8 cellular contexts compared by ENCODE assay signal in the genomic region with DNA sequence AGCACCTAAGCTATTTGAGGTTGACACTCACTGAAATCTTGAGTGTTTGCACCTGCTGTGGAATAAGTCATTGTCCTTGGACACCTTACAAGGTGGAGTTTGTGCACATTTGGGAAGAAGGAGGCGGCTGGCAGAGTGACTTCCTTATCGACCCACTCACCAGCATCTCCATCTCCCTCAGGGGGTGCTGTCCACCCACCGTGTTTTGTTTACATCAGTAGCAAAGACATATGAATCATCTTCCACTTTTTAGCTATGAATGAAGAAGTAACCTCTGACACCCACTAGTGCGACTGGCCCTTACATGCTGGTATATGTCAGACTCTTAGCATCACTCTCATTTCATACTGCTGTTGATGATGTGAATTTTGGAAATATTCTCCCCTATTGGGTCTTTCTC.
DNase-seq lines count a peak whose midpoint lies in the region; ATAC-seq and TF ChIP-seq lines count a peak whose summit lies in the region.

No MANE protein-coding gene starts in this region.

- peaks cover 19% of the 10 kb centered on the region for H3K4me1 Mint-ChIP-seq in activated naive CD8-positive, alpha-beta T cell treated with anti-CD3 and anti-CD28 coated beads, Interleukin-2, amount 10 ng/mL, durations not matched to agents 7 days and 5 days

- H3K36me3 ChIP-seq in osteoblast (ENCODE audit: insufficient read depth, low read length), result no peaks in the 10 kb centered on the region

- no peaks in the 10 kb centered on the region for H3K27me3 ChIP-seq in osteoblast (ENCODE audit: insufficient read depth, low read length)

- no peaks in the 10 kb centered on the region for H3K79me2 ChIP-seq in osteoblast (ENCODE audit: insufficient read depth, low read length)

- H3K36me3 Mint-ChIP-seq in activated naive CD8-positive, alpha-beta T cell treated with anti-CD3 and anti-CD28 coated beads, Interleukin-2, amount 10 ng/mL, durations not matched to agents 7 days and 5 days, result peaks cover 2% of the 10 kb centered on the region

- peak; percentile 31 for ATAC-seq in activated naive CD8-positive, alpha-beta T cell treated with anti-CD3 and anti-CD28 coated beads, Interleukin-2, amount 10 ng/mL, durations not matched to agents 7 days and 5 days (ENCODE audit: low read depth)
- ATAC-seq in GM19035 (IDR thresholded peaks at IDR 0.05; ENCODE audit: unreplicated experiment) (no peak), GM21515 (IDR thresholded peaks at IDR 0.05; ENCODE audit: unreplicated experiment) (no peak)

- H3K4me3 Mint-ChIP-seq in activated naive CD8-positive, alpha-beta T cell treated with anti-CD3 and anti-CD28 coated beads, Interleukin-2, amount 10 ng/mL, durations not matched to agents 7 days and 5 days, result peak overlapping the region; percentile 58

- H3K4me3 ChIP-seq in osteoblast (ENCODE audit: insufficient read depth, low read length), result no peak overlapping the region

- H4K20me1 ChIP-seq in osteoblast (ENCODE audit: insufficient read depth, low read length), result no peaks in the 10 kb centered on the region

- no peaks in the 10 kb centered on the region for H3K9me3 ChIP-seq in osteoblast (ENCODE audit: low read depth, low read length)

- DNase-seq in SIG-M5 treated with dmso at 0.1 percent for 504 hours (lab: John Stamatoyannopoulos, UW; ENCODE audit: unreplicated experiment), result peak; percentile 33
- DNase-seq in SIG-M5 (lab: John Stamatoyannopoulos, UW), result no peak
- DNase-seq in MV-4-11 (lab: John Stamatoyannopoulos, UW), result peak; percentile 83
- no peak for DNase-seq in activated naive CD8-positive, alpha-beta T cell treated with anti-CD3 and anti-CD28 coated beads, Interleukin-2, amount 10 ng/mL, durations not matched to agents 7 days and 5 days
- peak; percentile 64 for DNase-seq in osteoblast (ENCODE audit: insufficient read length, low spot score, missing footprints)
- DNase-seq in NCI-H2107 treated with DMSO at 0.1 percent for 48 hours (lab: John Stamatoyannopoulos, UW; ENCODE audit: unreplicated experiment), result no peak

- H3K4me1 ChIP-seq in osteoblast (ENCODE audit: insufficient read depth, low read length), result peaks cover 23% of the 10 kb centered on the region

- POLR2A ChIA-PET in activated naive CD8-positive, alpha-beta T cell treated with anti-CD3 and anti-CD28 coated beads, Interleukin-2, amount 10 ng/mL, durations not matched to agents 7 days and 5 days (lab: Charles Lee), result no interaction called here

- H3K9me3 Mint-ChIP-seq in activated naive CD8-positive, alpha-beta T cell treated with anti-CD3 and anti-CD28 coated beads, Interleukin-2, amount 10 ng/mL, durations not matched to agents 7 days and 5 days, result no peaks in the 10 kb centered on the region

- H3K4me2 ChIP-seq in osteoblast (ENCODE audit: insufficient read depth, low read length), result peak overlapping the region; percentile 80

- H3K27ac Mint-ChIP-seq in activated naive CD8-positive, alpha-beta T cell treated with anti-CD3 and anti-CD28 coated beads, Interleukin-2, amount 10 ng/mL, durations not matched to agents 7 days and 5 days, result peak overlapping the region; percentile 88

- peak overlapping the region; percentile 25 for H2AFZ ChIP-seq in osteoblast (ENCODE audit: low read length)

- TF ChIP-seq CTCF in osteoblast (IDR thresholded peaks at IDR 0.05; ENCODE audit: extremely low read depth, low read depth, low read length), result peak; percentile 18

- peak overlapping the region; percentile 92 for H3K27ac ChIP-seq in osteoblast (ENCODE audit: low read depth, low read length)

- no peaks in the 10 kb centered on the region for H3K27me3 Mint-ChIP-seq in activated naive CD8-positive, alpha-beta T cell treated with anti-CD3 and anti-CD28 coated beads, Interleukin-2, amount 10 ng/mL, durations not matched to agents 7 days and 5 days

Comparison
In these comparisons a context has a peak if more than half of its experiments do, and no peak if none do; other contexts are left out.
1. DNase-seq: peak in SIG-M5 treated with dmso at 0.1 percent for 504 hours (single experiment), MV-4-11 (single experiment) and osteoblast (single experiment); none in SIG-M5 (single experiment), activated naive CD8-positive, alpha-beta T cell treated with anti-CD3 and anti-CD28 coated beads, Interleukin-2, amount 10 ng/mL, durations not matched to agents 7 days and 5 days (single experiment) and NCI-H2107 treated with DMSO at 0.1 percent for 48 hours (single experiment).